ENCODE assay signal across 8 cellular contexts in genomic region chr17:75260679-75261335, GRCh38. TPM values are rescaled to one million over a fixed set of nuclear protein-coding genes. Genes with fewer than 3 reads are reported as not detected.
DNase-seq lines count a peak whose midpoint lies in the region; ATAC-seq and TF ChIP-seq lines count a peak whose summit lies in the region.

No MANE protein-coding gene starts in this region.

- peak overlapping the region; percentile 98; the same call in 1 of the 2 replicates for H3K27ac ChIP-seq in SK-N-MC
- H3K27ac ChIP-seq in naive thymus-derived CD4-positive, alpha-beta T cell (ENCODE audit: low read depth, low read length): peak overlapping the region; percentile 99

- CTCF ChIA-PET in naive thymus-derived CD4-positive, alpha-beta T cell (lab: Charles Lee): interaction anchor here (0.6 to 3.7 kb wide), 7 partner anchors 10 to 299 kb away, joined by 3 to 26 read pairs (median 3); partner anchors contain the start of genes MIF4GD and SUMO2

- peak overlapping the region; percentile 90 for H3K4me3 ChIP-seq in SK-N-MC
- peak overlapping the region; percentile 98 for H3K4me3 ChIP-seq in naive thymus-derived CD4-positive, alpha-beta T cell (ENCODE audit: low read length)

- H3K27me3 Mint-ChIP-seq in dendritic cell treated with granulocyte-macrophage colony-stimulating factor and Interleukin-4, amounts not matched to agents 40 ng/mL and 50 ng/mL, for 4 days: no peaks in the 10 kb centered on the region
- H3K27me3 Mint-ChIP-seq in naive thymus-derived CD4-positive, alpha-beta T cell: no peaks in the 10 kb centered on the region

- H3K36me3 ChIP-seq in SK-N-MC (ENCODE audit: insufficient read depth, low read length): peaks cover 21% of the 10 kb centered on the region
- H3K36me3 ChIP-seq in naive thymus-derived CD4-positive, alpha-beta T cell (ENCODE audit: control insufficient read depth in 2 of 3, insufficient read depth in 3 of 3, low read length in 3 of 3): peaks cover 0 to 34% (median 6%) of the 10 kb centered on the region in 3 experiments

- intact Hi-C loops in dendritic cell treated with granulocyte-macrophage colony-stimulating factor and Interleukin-4, amounts not matched to agents 40 ng/mL and 50 ng/mL, for 4 days (cut with micrococcal nuclease): no loop called here
- intact Hi-C loops in naive thymus-derived CD4-positive, alpha-beta T cell (cut with micrococcal nuclease): loop anchor here (1.0 to 10.0 kb wide), 20 partner anchors 10 to 1466 kb away; partner anchors contain the start of genes GRB2 (in 2 of the 2), MIF4GD (in 2 of the 2), NUP85 (in 2 of the 2) and SLC25A19 (in 2 of the 2)

- H3K36me3 Mint-ChIP-seq in dendritic cell treated with granulocyte-macrophage colony-stimulating factor and Interleukin-4, amounts not matched to agents 40 ng/mL and 50 ng/mL, for 4 days (ENCODE audit: low read depth): peaks cover 72% of the 10 kb centered on the region
- peaks cover 0 to 14% (median 4%) of the 10 kb centered on the region in 5 donors for H3K36me3 Mint-ChIP-seq in naive thymus-derived CD4-positive, alpha-beta T cell

- POLR2A ChIA-PET in naive thymus-derived CD4-positive, alpha-beta T cell (lab: Charles Lee): interaction anchor here (0.6 to 6.0 kb wide), 23 partner anchors 12 to 522 kb away, joined by 3 to 132 read pairs (median 5); partner anchors contain the start of genes GRB2, MIF4GD, MRPL58 and NAT9

- TF ChIP-seq CTCF in GM12874 (IDR thresholded peaks at IDR 0.05; ENCODE audit: insufficient read depth, low read depth, low read length) (0 out of 2 replicates have a peak, but pooled peaks have one; percentile 24), GM10266 (IDR thresholded peaks at IDR 0.05; ENCODE audit: control insufficient read depth, insufficient read depth, low read depth, missing control alignments) (no peak)

- H3K4me3 Mint-ChIP-seq in dendritic cell treated with granulocyte-macrophage colony-stimulating factor and Interleukin-4, amounts not matched to agents 40 ng/mL and 50 ng/mL, for 4 days: peak overlapping the region; percentile 86
- peak overlapping the region; percentile 94 to 100 (median 97) for H3K4me3 Mint-ChIP-seq in naive thymus-derived CD4-positive, alpha-beta T cell

- no peak for DNase-seq in SK-N-MC (ENCODE audit: low read depth, low spot score)
- peak in 1 of 9 donors; percentile 54 for DNase-seq in naive thymus-derived CD4-positive, alpha-beta T cell
- no peak for DNase-seq in GM10266 (ENCODE audit: extremely low spot score)
- DNase-seq in DMS53 (lab: John Stamatoyannopoulos, UW): no peak

- peaks cover 23% of the 10 kb centered on the region in 2 donors for H3K4me1 ChIP-seq in naive thymus-derived CD4-positive, alpha-beta T cell (ENCODE audit: control insufficient read depth in 2 of 2, insufficient read depth in 2 of 2, low read length in 2 of 2)

- ATAC-seq in HG02763 (IDR thresholded peaks at IDR 0.05; ENCODE audit: unreplicated experiment) (peak; percentile 23), HG03108 (IDR thresholded peaks at IDR 0.05; ENCODE audit: unreplicated experiment) (no peak)
- ATAC-seq in naive thymus-derived CD4-positive, alpha-beta T cell: peak; percentile 25

- H3K9me3 Mint-ChIP-seq in dendritic cell treated with granulocyte-macrophage colony-stimulating factor and Interleukin-4, amounts not matched to agents 40 ng/mL and 50 ng/mL, for 4 days: no peaks in the 10 kb centered on the region
- H3K9me3 Mint-ChIP-seq in naive thymus-derived CD4-positive, alpha-beta T cell: peaks cover 0 to 1% (median 0%) of the 10 kb centered on the region in 11 donors

- H3K9ac ChIP-seq in SK-N-MC (ENCODE audit: insufficient read length): peak overlapping the region; percentile 97

- H3K27ac Mint-ChIP-seq in dendritic cell treated with granulocyte-macrophage colony-stimulating factor and Interleukin-4, amounts not matched to agents 40 ng/mL and 50 ng/mL, for 4 days: peak overlapping the region; percentile 98
- peak overlapping the region; percentile 100 for H3K27ac Mint-ChIP-seq in naive thymus-derived CD4-positive, alpha-beta T cell

- no peaks in the 10 kb centered on the region for H3K9me3 ChIP-seq in SK-N-MC (ENCODE audit: low read depth, low read length)
- H3K9me3 ChIP-seq in naive thymus-derived CD4-positive, alpha-beta T cell (ENCODE audit: control insufficient read depth in 2 of 3, low read length in 3 of 3): no peaks in the 10 kb centered on the region

- H3K27me3 ChIP-seq in naive thymus-derived CD4-positive, alpha-beta T cell (ENCODE audit: control insufficient read depth in 2 of 2, insufficient read depth in 2 of 2, low read length in 2 of 2): no peaks in the 10 kb centered on the region

- H3K4me1 Mint-ChIP-seq in dendritic cell treated with granulocyte-macrophage colony-stimulating factor and Interleukin-4, amounts not matched to agents 40 ng/mL and 50 ng/mL, for 4 days (ENCODE audit: low read depth): peaks cover 76% of the 10 kb centered on the region
- H3K4me1 Mint-ChIP-seq in naive thymus-derived CD4-positive, alpha-beta T cell: peaks cover 44 to 72% (median 69%) of the 10 kb centered on the region in 7 donors

RNA-seq across cellular contexts. Expression of gene GGA3, which starts 0.6 kb away (rescaled TPM):
- 100 to 1,000 TPM in 2 of 5 experiments, 10 to 100 TPM in 3; 79.6 to 128 (median 87.4) TPM for total RNA-seq in naive thymus-derived CD4-positive, alpha-beta T cell
- 10 to 100 TPM; 13.2 to 27.4 TPM for polyA plus RNA-seq in naive thymus-derived CD4-positive, alpha-beta T cell

RNA-seq across cellular contexts. Expression of gene MRPS7, which starts 0.9 kb away (rescaled TPM):
- total RNA-seq in naive thymus-derived CD4-positive, alpha-beta T cell: 10 to 100 TPM; 29.2 to 70.1 (median 34.4) TPM
- 100 to 1,000 TPM; 129 to 135 TPM for polyA plus RNA-seq in naive thymus-derived CD4-positive, alpha-beta T cell

RNA-seq across cellular contexts. Expression of gene MIF4GD, which starts 10.2 kb away (rescaled TPM):
- 10 to 100 TPM; 26.9 to 39.4 (median 36.0) TPM for total RNA-seq in naive thymus-derived CD4-positive, alpha-beta T cell
- polyA plus RNA-seq in naive thymus-derived CD4-positive, alpha-beta T cell: 10 to 100 TPM; 84.3 to 90.0 TPM

RNA-seq across cellular contexts. Expression of gene SLC25A19, which starts 28.4 kb away (rescaled TPM):
- 10 to 100 TPM; 15.6 to 42.5 (median 21.1) TPM for total RNA-seq in naive thymus-derived CD4-positive, alpha-beta T cell
- 10 to 100 TPM; 13.0 to 15.5 TPM for polyA plus RNA-seq in naive thymus-derived CD4-positive, alpha-beta T cell

RNA-seq across cellular contexts. Expression of gene NUP85, which starts 55.3 kb away (rescaled TPM):
- 100 to 1,000 TPM in 2 of 5 experiments, 10 to 100 TPM in 3; 96.3 to 143 (median 99.2) TPM for total RNA-seq in naive thymus-derived CD4-positive, alpha-beta T cell
- 10 to 100 TPM; 21.0 to 57.3 TPM for polyA plus RNA-seq in naive thymus-derived CD4-positive, alpha-beta T cell
